Comparison of ENCODE assay signal across 2 cellular contexts in the genomic region with DNA sequence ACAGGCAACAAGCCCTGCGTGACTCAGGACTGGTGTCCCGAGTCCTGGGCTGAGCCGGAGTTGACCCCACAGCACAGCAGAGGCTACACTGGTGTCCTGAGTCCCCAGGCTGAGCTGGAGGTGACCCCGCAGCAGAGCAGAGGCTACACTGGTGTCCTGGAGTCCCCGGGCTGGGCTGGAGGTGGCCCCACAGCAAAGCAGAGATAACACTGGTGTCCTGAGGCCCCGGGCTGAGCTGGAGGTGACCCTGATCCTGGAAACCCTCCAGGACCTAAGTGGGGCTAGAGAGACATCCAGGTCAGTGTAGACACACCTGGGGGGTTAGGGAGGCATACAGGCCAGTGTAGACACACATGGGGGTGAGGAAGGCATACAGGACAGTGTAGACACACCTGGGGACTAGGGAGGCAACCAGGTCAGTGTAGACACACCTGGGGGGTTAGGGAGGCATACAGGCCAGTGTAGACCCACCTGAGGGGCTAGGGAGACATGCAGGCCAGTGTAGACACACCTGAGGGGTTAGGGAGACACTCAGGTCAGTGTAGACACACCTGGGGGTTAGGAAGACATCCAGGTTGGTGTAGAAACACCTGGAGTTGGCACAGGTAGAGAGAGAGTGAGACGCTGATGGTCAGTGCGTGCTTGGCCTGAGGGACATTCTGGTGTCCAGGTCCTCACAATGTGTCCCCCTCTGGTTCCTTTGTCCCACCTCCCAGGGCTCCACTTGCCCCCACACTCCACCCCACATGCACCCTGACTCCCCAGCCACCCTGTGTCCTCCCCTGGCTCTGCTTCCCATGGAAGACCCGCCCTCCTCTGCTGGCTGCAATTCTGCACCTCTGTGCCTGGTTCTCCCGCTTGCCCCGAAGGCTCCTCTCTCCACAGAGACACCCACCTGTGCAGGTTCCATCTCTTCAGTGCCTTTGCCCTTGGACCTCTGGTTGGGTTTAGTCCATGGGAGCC.
TF ChIP-seq lines count a peak whose summit lies in the region.

No MANE protein-coding gene starts in this region.

TF ChIP-seq in K562, 482 proteins besides CTCF, POLR2A, EP300 and RAD21:
- TF ChIP-seq, protein P1, sequence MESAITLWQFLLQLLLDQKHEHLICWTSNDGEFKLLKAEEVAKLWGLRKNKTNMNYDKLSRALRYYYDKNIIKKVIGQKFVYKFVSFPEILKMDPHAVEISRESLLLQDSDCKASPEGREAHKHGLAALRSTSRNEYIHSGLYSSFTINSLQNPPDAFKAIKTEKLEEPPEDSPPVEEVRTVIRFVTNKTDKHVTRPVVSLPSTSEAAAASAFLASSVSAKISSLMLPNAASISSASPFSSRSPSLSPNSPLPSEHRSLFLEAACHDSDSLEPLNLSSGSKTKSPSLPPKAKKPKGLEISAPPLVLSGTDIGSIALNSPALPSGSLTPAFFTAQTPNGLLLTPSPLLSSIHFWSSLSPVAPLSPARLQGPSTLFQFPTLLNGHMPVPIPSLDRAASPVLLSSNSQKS (CRISPR knock-in tag; IDR thresholded peaks at IDR 0.05) = no peak
- TF ChIP-seq CHCHD3 (CRISPR knock-in tag; IDR thresholded peaks at IDR 0.05) (no peak), ZSCAN29 (IDR thresholded peaks at IDR 0.05) (peak; percentile 64; the same call in 1 of the 2 replicates)

TF ChIP-seq in H1, 55 proteins besides CTCF, POLR2A, EP300 and RAD21:
- TF ChIP-seq CHD1 (IDR thresholded peaks at IDR 0.05; ENCODE audit: low read depth, low read length) (no peak), GTF2F1 (IDR thresholded peaks at IDR 0.05; ENCODE audit: borderline replicate concordance, low read depth, low read length) (no peak), RNF2 (IDR thresholded peaks at IDR 0.05; ENCODE audit: borderline replicate concordance, low read depth, low read length, missing control alignments, poor library complexity, severe bottlenecking) (no peak), JUND (IDR thresholded peaks at IDR 0.05; ENCODE audit: low read length) (no peak), NANOG (IDR thresholded peaks at IDR 0.05; ENCODE audit: insufficient read depth, low read depth, low read length, poor library complexity, severe bottlenecking) (no peak), SIRT6 (IDR thresholded peaks at IDR 0.05; ENCODE audit: low read length) (no peak), HDAC6 (IDR thresholded peaks at IDR 0.05; ENCODE audit: low read depth, low read length) (no peak), SP2 (IDR thresholded peaks at IDR 0.05; ENCODE audit: low read length) (no peak), SIN3A (conservative IDR thresholded peaks at IDR 0.05 in 1 of 2, IDR thresholded peaks at IDR 0.05 in 1 of 2; ENCODE audit: low read depth in 1 of 2, low read length in 2 of 2) (no peak), RFX5 (IDR thresholded peaks at IDR 0.05; ENCODE audit: borderline replicate concordance, low read depth, low read length) (no peak), TEAD4 (IDR thresholded peaks at IDR 0.05; ENCODE audit: low read depth, low read length) (no peak), POU5F1 (IDR thresholded peaks at IDR 0.05; ENCODE audit: low read depth, low read length) (no peak), RBBP5 (IDR thresholded peaks at IDR 0.05; ENCODE audit: borderline replicate concordance, low read depth, low read length) (no peak), ASH2L (IDR thresholded peaks at IDR 0.05; ENCODE audit: low read length) (no peak)
- TF ChIP-seq, protein P2, sequence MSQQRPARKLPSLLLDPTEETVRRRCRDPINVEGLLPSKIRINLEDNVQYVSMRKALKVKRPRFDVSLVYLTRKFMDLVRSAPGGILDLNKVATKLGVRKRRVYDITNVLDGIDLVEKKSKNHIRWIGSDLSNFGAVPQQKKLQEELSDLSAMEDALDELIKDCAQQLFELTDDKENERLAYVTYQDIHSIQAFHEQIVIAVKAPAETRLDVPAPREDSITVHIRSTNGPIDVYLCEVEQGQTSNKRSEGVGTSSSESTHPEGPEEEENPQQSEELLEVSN (IDR thresholded peaks at IDR 0.05) = no peak
- TF ChIP-seq, protein P3, sequence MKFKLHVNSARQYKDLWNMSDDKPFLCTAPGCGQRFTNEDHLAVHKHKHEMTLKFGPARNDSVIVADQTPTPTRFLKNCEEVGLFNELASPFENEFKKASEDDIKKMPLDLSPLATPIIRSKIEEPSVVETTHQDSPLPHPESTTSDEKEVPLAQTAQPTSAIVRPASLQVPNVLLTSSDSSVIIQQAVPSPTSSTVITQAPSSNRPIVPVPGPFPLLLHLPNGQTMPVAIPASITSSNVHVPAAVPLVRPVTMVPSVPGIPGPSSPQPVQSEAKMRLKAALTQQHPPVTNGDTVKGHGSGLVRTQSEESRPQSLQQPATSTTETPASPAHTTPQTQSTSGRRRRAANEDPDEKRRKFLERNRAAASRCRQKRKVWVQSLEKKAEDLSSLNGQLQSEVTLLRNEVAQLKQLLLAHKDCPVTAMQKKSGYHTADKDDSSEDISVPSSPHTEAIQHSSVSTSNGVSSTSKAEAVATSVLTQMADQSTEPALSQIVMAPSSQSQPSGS (IDR thresholded peaks at IDR 0.05; ENCODE audit: low read length) = no peak
